Comparison of ENCODE assay signal across 26 cellular contexts in the genomic region with DNA sequence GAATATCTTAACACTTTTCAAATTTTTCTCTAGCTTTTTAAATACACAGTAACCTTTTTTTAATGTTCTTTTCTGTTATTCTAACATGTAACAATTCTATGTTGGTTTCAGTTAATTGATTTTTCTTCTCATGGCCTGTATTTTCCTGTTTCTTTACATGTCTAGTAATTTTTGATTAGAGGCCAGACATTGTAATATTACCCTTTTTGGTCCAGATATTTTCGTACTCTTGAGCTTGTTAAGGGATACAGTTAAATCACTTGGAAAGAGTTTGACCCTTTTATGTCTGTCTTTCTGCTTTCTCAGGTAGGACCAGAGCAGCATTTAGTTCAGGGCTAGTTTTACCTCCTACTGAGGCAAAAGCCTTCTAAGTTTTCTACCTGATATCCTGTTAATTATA. TPM values are rescaled to one million over a fixed set of nuclear protein-coding genes. Genes with fewer than 3 reads are reported as not detected.
DNase-seq lines count a peak whose midpoint lies in the region; ATAC-seq, FAIRE-seq and TF ChIP-seq lines count a peak whose summit lies in the region.
"Had no signal": no experiment of that assay in that cellular context is flagged by ENCODE, and none has a peak within 500 bp of the region (broad histone marks: within the 10 kb centered on the region; RNA-seq: fewer than 3 reads in every experiment).

No MANE protein-coding gene starts in this region.

- DNase-seq in A549 (ENCODE audit: low read depth in 1 of 2, low spot score in 1 of 2): no peak
- no peak for DNase-seq in Calu3
- no peak for DNase-seq in RCC 7860 (ENCODE audit: low spot score)
- no peak for DNase-seq in amniotic stem cell (lab: John Stamatoyannopoulos, UW)
- DNase-seq: ACHN; BE2C; C1 segment of cervical spinal cord; CD4-positive, alpha-beta memory T cell; CD4-positive, CD25-positive, alpha-beta regulatory T cell; CD8-positive, alpha-beta memory T cell; COR-L47; DMS 273 treated with DMSO at 0.1 percent for 48 hours; DMS153; DMS53; DMS79; DND-41; EL; GDM1 had no signal

- H3K36me3 Mint-ChIP-seq in Calu3 (ENCODE audit: insufficient read depth, unreplicated experiment): peaks cover 7% of the 10 kb centered on the region
- H3K36me3 Mint-ChIP-seq: CD4-positive, alpha-beta memory T cell; CD4-positive, CD25-positive, alpha-beta regulatory T cell had no signal

- H3K9me3 ChIP-seq in A549: peaks cover 34% of the 10 kb centered on the region
- H3K9me3 ChIP-seq: BE2C had no signal

- H3K4me1 ChIP-seq in A549: peaks cover 37% of the 10 kb centered on the region
- H3K4me1 ChIP-seq: BLaER1 had no signal

- 93% methylated on average over 1 of the region's 1 CpG for WGBS in A549 (ENCODE audit: missing lambda C conversion rate)

- peak; percentile 46 for FAIRE-seq in A549 (lab: Jason Lieb, UNC)
- peak; percentile 44 for FAIRE-seq in RCC 7860 (lab: Jason Lieb, UNC)
- FAIRE-seq: GM12878, GM12892, GM19239 had no signal

- peak overlapping the region; percentile 89 for H3K27ac Mint-ChIP-seq in Calu3 (ENCODE audit: unreplicated experiment)
- H3K27ac Mint-ChIP-seq: CD14-positive monocyte; CD4-positive, alpha-beta memory T cell; CD4-positive, CD25-positive, alpha-beta regulatory T cell; CD8-positive, alpha-beta memory T cell had no signal

- H3K27me3 Mint-ChIP-seq in Calu3 (ENCODE audit: unreplicated experiment): no peaks in the 10 kb centered on the region
- H3K27me3 Mint-ChIP-seq: CD4-positive, alpha-beta memory T cell; CD4-positive, CD25-positive, alpha-beta regulatory T cell; CD8-positive, alpha-beta memory T cell had no signal

- peak overlapping the region; percentile 79 to 89 for H3K27ac ChIP-seq in A549
- H3K27ac ChIP-seq: 22Rv1, BLaER1 had no signal

- H3K4me2 ChIP-seq in A549: peak overlapping the region; percentile 85; the same call in 2 of the 3 replicates
- H3K4me2 ChIP-seq: BLaER1 had no signal

- CTCF ChIA-PET in A549 (lab: Yijun Ruan, JAX) (interaction anchor here (0.8 to 1.7 kb wide), 3 partner anchors 11 to 32 kb away, joined by 3 to 4 read pairs (median 3); no protein-coding TSS in a partner anchor), Calu3 (lab: Charles Lee) (interaction anchor here (0.6 to 0.9 kb wide), 4 partner anchors 60 to 143 kb away, joined by 3 read pairs; no protein-coding TSS in a partner anchor)

- no peak for TF ChIP-seq CTCF in A549 (IDR thresholded peaks at IDR 0.05)
- no peak for TF ChIP-seq CTCF in Calu3 (IDR thresholded peaks at IDR 0.05; ENCODE audit: unreplicated experiment)

- TF ChIP-seq POLR2A in A549 (IDR thresholded peaks at IDR 0.05; ENCODE audit: low read length) (no peak), GM18505 (IDR thresholded peaks at IDR 0.05; ENCODE audit: borderline replicate concordance, extremely low read depth, insufficient read depth, insufficient read length) (no peak)

- no peak for ATAC-seq in A549
- ATAC-seq in GM18505 (IDR thresholded peaks at IDR 0.05; ENCODE audit: unreplicated experiment): no peak
- ATAC-seq: GM12878 had no signal

- TF ChIP-seq RAD21 in A549 (conservative IDR thresholded peaks at IDR 0.05 in 1 of 2, IDR thresholded peaks at IDR 0.05 in 1 of 2): no peak

- POLR2A ChIA-PET in A549 (lab: Yijun Ruan, JAX): no interaction called here

- TF ChIP-seq EP300 in A549 (IDR thresholded peaks at IDR 0.05): no peak

- no TSS peak for BruUV-seq in Calu3 (replicated peaks; lab: Mats Ljungman, UMichigan)

- peaks cover 75% of the 10 kb centered on the region for H3K4me1 Mint-ChIP-seq in Calu3 (ENCODE audit: low read depth, unreplicated experiment)
- H3K4me1 Mint-ChIP-seq: CD14-positive monocyte; CD4-positive, alpha-beta memory T cell; CD4-positive, CD25-positive, alpha-beta regulatory T cell; CD8-positive, alpha-beta memory T cell had no signal

- H3K9me3 Mint-ChIP-seq in Calu3 (ENCODE audit: low read depth, unreplicated experiment): peaks cover 3% of the 10 kb centered on the region

- intact Hi-C loops in Calu3 (cut with micrococcal nuclease; ENCODE audit: unreplicated experiment): loop anchor here (2.0 to 10.0 kb wide), 2 partner anchors 27 to 107 kb away; no protein-coding TSS in a partner anchor

- H3K4me3 ChIP-seq in A549: no peak overlapping the region
- H3K4me3 ChIP-seq: BLaER1, GM12878 had no signal

- no peak overlapping the region for H3K4me3 Mint-ChIP-seq in Calu3 (ENCODE audit: low read depth, unreplicated experiment)
- H3K4me3 Mint-ChIP-seq: CD14-positive monocyte; CD4-positive, alpha-beta memory T cell; CD4-positive, CD25-positive, alpha-beta regulatory T cell; CD8-positive, alpha-beta memory T cell had no signal

TF ChIP-seq in A549, 52 proteins besides CTCF, POLR2A, EP300 and RAD21:
- TF ChIP-seq, protein P1, sequence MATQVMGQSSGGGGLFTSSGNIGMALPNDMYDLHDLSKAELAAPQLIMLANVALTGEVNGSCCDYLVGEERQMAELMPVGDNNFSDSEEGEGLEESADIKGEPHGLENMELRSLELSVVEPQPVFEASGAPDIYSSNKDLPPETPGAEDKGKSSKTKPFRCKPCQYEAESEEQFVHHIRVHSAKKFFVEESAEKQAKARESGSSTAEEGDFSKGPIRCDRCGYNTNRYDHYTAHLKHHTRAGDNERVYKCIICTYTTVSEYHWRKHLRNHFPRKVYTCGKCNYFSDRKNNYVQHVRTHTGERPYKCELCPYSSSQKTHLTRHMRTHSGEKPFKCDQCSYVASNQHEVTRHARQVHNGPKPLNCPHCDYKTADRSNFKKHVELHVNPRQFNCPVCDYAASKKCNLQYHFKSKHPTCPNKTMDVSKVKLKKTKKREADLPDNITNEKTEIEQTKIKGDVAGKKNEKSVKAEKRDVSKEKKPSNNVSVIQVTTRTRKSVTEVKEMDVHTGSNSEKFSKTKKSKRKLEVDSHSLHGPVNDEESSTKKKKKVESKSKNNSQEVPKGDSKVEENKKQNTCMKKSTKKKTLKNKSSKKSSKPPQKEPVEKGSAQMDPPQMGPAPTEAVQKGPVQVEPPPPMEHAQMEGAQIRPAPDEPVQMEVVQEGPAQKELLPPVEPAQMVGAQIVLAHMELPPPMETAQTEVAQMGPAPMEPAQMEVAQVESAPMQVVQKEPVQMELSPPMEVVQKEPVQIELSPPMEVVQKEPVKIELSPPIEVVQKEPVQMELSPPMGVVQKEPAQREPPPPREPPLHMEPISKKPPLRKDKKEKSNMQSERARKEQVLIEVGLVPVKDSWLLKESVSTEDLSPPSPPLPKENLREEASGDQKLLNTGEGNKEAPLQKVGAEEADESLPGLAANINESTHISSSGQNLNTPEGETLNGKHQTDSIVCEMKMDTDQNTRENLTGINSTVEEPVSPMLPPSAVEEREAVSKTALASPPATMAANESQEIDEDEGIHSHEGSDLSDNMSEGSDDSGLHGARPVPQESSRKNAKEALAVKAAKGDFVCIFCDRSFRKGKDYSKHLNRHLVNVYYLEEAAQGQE (IDR thresholded peaks at IDR 0.05): no peak
- no peak for TF ChIP-seq KDM1A (IDR thresholded peaks at IDR 0.05; ENCODE audit: low read depth)
- TF ChIP-seq, protein P2, sequence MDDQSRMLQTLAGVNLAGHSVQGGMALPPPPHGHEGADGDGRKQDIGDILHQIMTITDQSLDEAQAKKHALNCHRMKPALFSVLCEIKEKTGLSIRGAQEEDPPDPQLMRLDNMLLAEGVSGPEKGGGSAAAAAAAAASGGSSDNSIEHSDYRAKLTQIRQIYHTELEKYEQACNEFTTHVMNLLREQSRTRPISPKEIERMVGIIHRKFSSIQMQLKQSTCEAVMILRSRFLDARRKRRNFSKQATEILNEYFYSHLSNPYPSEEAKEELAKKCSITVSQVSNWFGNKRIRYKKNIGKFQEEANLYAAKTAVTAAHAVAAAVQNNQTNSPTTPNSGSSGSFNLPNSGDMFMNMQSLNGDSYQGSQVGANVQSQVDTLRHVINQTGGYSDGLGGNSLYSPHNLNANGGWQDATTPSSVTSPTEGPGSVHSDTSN (IDR thresholded peaks at IDR 0.05): no peak
- no peak for TF ChIP-seq RFX5 (IDR thresholded peaks at IDR 0.05)
- no peak for TF ChIP-seq PHF8 (IDR thresholded peaks at IDR 0.05; ENCODE audit: borderline replicate concordance, low read depth)
- no peak for TF ChIP-seq EHF (CRISPR knock-in tag; IDR thresholded peaks at IDR 0.05)
- no peak for TF ChIP-seq BHLHE40 (IDR thresholded peaks at IDR 0.05; ENCODE audit: low read depth, low read length)
- no peak for TF ChIP-seq NR3C1 (IDR thresholded peaks at IDR 0.05)
- TF ChIP-seq HEYL (CRISPR knock-in tag; IDR thresholded peaks at IDR 0.05): no peak
- TF ChIP-seq SREBF2 (IDR thresholded peaks at IDR 0.05): no peak
- no peak for TF ChIP-seq NFE2L2 (conservative IDR thresholded peaks at IDR 0.05; ENCODE audit: low read length)
- TF ChIP-seq SMC3 (IDR thresholded peaks at IDR 0.05): no peak
- no peak for TF ChIP-seq ZSCAN20 (CRISPR knock-in tag; IDR thresholded peaks at IDR 0.05)
- TF ChIP-seq RARB (CRISPR knock-in tag; IDR thresholded peaks at IDR 0.05): no peak
- no peak for TF ChIP-seq MAZ (IDR thresholded peaks at IDR 0.05; ENCODE audit: borderline replicate concordance, low read depth, low read length)

RNA-seq across cellular contexts. Expression of gene BICC1, which starts 45.0 kb away (rescaled TPM):
- polyA plus RNA-seq in A549 (2011; rRNA removed) (36.9 and 50.7 TPM in 2 replicates), A549 (2017; fragmentation: RNase III; extraction: RNeasy Plus Mini Kit Qiagen cat#74134 plus additional on column Dnase treatment) (52.4 to 57.7 TPM (median 56.8 TPM) in 3 replicates)
- 7.3 and 9.6 TPM in 2 replicates for polyA plus RNA-seq in A549 (2012; cell fraction: cytosol; rRNA removed)
- 6.3 and 10.1 TPM in 2 replicates for polyA plus RNA-seq in A549 (2012; cell fraction: nucleus; rRNA removed)
- polyA minus RNA-seq in A549 (2011; rRNA and poly(A)+ RNA removed): 155 and 169 TPM in 2 replicates
- total RNA-seq in Calu3 (2022): 58.0 and 70.2 TPM in 2 replicates
- total RNA-seq: CD4-positive, alpha-beta memory T cell; CD8-positive, alpha-beta memory T cell; G401 had no signal
- polyA plus RNA-seq: CD4-positive, alpha-beta memory T cell; CD4-positive, CD25-positive, alpha-beta regulatory T cell; CD8-positive, alpha-beta memory T cell had no signal
